1 cellular context compared by ENCODE assay signal in genomic region chr1:16367258-16367967, GRCh38.
TF ChIP-seq lines count a peak whose summit lies in the region.

No MANE protein-coding gene starts in this region.

TF ChIP-seq in K562, 482 proteins besides CTCF, POLR2A, EP300 and RAD21 (continued from another document and continues in another):
- TF ChIP-seq, protein P1, sequence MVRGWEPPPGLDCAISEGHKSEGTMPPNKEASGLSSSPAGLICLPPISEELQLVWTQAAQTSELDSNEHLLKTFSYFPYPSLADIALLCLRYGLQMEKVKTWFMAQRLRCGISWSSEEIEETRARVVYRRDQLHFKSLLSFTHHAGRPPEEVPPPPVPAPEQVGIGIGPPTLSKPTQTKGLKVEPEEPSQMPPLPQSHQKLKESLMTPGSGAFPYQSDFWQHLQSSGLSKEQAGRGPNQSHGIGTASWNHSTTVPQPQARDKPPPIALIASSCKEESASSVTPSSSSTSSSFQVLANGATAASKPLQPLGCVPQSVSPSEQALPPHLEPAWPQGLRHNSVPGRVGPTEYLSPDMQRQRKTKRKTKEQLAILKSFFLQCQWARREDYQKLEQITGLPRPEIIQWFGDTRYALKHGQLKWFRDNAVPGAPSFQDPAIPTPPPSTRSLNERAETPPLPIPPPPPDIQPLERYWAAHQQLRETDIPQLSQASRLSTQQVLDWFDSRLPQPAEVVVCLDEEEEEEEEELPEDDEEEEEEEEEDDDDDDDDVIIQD (CRISPR knock-in tag; IDR thresholded peaks at IDR 0.05), result no peak
- TF ChIP-seq OTX1 (CRISPR knock-in tag; IDR thresholded peaks at IDR 0.05) (peak; percentile 43; the same call in 1 of the 2 replicates), CHD4 (IDR thresholded peaks at IDR 0.05; ENCODE audit: insufficient read depth, insufficient replicate concordance, low read depth, low read length, poor library complexity, severe bottlenecking) (peak; percentile 53), SMARCB1 (IDR thresholded peaks at IDR 0.05; ENCODE audit: insufficient read length, low read depth) (no peak), RFX5 (IDR thresholded peaks at IDR 0.05; ENCODE audit: low read depth, low read length) (no peak), NCOA2 (IDR thresholded peaks at IDR 0.05; ENCODE audit: partially characterized antibody in 2 of 2) (no peak), CSDE1 (IDR thresholded peaks at IDR 0.05) (no peak), SAP30 (IDR thresholded peaks at IDR 0.05; ENCODE audit: borderline replicate concordance, insufficient read depth, low read depth, low read length, poor library complexity, severe bottlenecking) (peak; percentile 23), ATF1 (CRISPR knock-in tag; IDR thresholded peaks at IDR 0.05) (peak; percentile 38; the same call in 1 of the 2 replicates), ATF1 (tag; IDR thresholded peaks at IDR 0.05) (peak; percentile 89), TAF15 (IDR thresholded peaks at IDR 0.05; ENCODE audit: low read depth, low read length) (no peak), ZNF589 (CRISPR knock-in tag; IDR thresholded peaks at IDR 0.05; ENCODE audit: low read depth) (no peak), TAF9B (IDR thresholded peaks at IDR 0.05; ENCODE audit: partially characterized antibody) (no peak), CEBPG (CRISPR knock-in tag; IDR thresholded peaks at IDR 0.05) (0 out of 2 replicates have a peak, but pooled peaks have one; percentile 36), CEBPG (tag; conservative IDR thresholded peaks at IDR 0.05 in 1 of 2, IDR thresholded peaks at IDR 0.05 in 1 of 2) (no peak), CC2D1A (IDR thresholded peaks at IDR 0.05) (peak; percentile 41; the same call in 1 of the 2 replicates), C11orf30 (IDR thresholded peaks at IDR 0.05; ENCODE audit: low read depth) (peak; percentile 95), PML (IDR thresholded peaks at IDR 0.05; ENCODE audit: low read length) (peak; percentile 68; the same call in 1 of the 2 replicates), NRF1 (conservative IDR thresholded peaks at IDR 0.05 in 1 of 2, IDR thresholded peaks at IDR 0.05 in 1 of 2) (no peak), YY1 (IDR thresholded peaks at IDR 0.05; ENCODE audit: borderline replicate concordance in 1 of 3, control insufficient read depth in 1 of 3, extremely low read depth in 1 of 3, insufficient read depth in 3 of 3, insufficient read length in 1 of 3, insufficient replicate concordance in 2 of 3, low read depth in 1 of 3, low read length in 2 of 3) (peak in 1 of 3 experiments; percentile 43), SAFB (IDR thresholded peaks at IDR 0.05; ENCODE audit: borderline replicate concordance, low read depth, low read length) (peak; percentile 93), JUND (IDR thresholded peaks at IDR 0.05; ENCODE audit: borderline replicate concordance, low read depth, low read length) (no peak; the same call in 1 of the 2 replicates), JUND (tag; IDR thresholded peaks at IDR 0.05; ENCODE audit: borderline replicate concordance, low read depth, low read length) (peak; percentile 4; the same call in 1 of the 3 replicates), E2F3 (CRISPR knock-in tag; IDR thresholded peaks at IDR 0.05) (peak; percentile 12; the same call in 1 of the 2 replicates), EGR1 (conservative IDR thresholded peaks at IDR 0.05) (peak; percentile 90), ZMIZ1 (IDR thresholded peaks at IDR 0.05; ENCODE audit: low read depth in 2 of 2, low read length in 2 of 2) (0 out of 4 replicates have a peak, but pooled peaks of 1 of the 2 experiments have one; percentile 5), ZNF77 (CRISPR knock-in tag; IDR thresholded peaks at IDR 0.05) (no peak), CBFA2T3 (IDR thresholded peaks at IDR 0.05) (peak; percentile 2; the same call in 1 of the 2 replicates), PRMT5 (CRISPR knock-in tag; IDR thresholded peaks at IDR 0.05) (no peak), RCOR1 (IDR thresholded peaks at IDR 0.05; ENCODE audit: borderline replicate concordance in 1 of 2, low read depth in 2 of 2, low read length in 2 of 2) (no peak), NBN (IDR thresholded peaks at IDR 0.05; ENCODE audit: low read depth) (peak; percentile 61; the same call in 1 of the 2 replicates), SMAD4 (CRISPR knock-in tag; conservative IDR thresholded peaks at IDR 0.05) (no peak), RBM22 (IDR thresholded peaks at IDR 0.05; ENCODE audit: low read depth, low read length, poor library complexity, severe bottlenecking) (peak; percentile 54), MTA3 (IDR thresholded peaks at IDR 0.05; ENCODE audit: borderline replicate concordance) (peak; percentile 86), NR2C2 (CRISPR knock-in tag; IDR thresholded peaks at IDR 0.05) (no peak), NR2C2 (tag; IDR thresholded peaks at IDR 0.05) (peak; percentile 81; the same call in 1 of the 2 replicates), SMAD1 (IDR thresholded peaks at IDR 0.05; ENCODE audit: low read depth, low read length, partially characterized antibody) (peak; percentile 49), HMG20B (CRISPR knock-in tag; IDR thresholded peaks at IDR 0.05) (no peak), ELF1 (tag; IDR thresholded peaks at IDR 0.05) (peak; percentile 78; the same call in 1 of the 2 replicates), ZNF655 (CRISPR knock-in tag; IDR thresholded peaks at IDR 0.05) (no peak), PYGO2 (tag; IDR thresholded peaks at IDR 0.05) (no peak), TARDBP (IDR thresholded peaks at IDR 0.05) (no peak), MXI1 (IDR thresholded peaks at IDR 0.05; ENCODE audit: low read depth, low read length) (peak; percentile 68), ZNF280A (IDR thresholded peaks at IDR 0.05; ENCODE audit: low read depth, partially characterized antibody) (no peak), CHCHD3 (CRISPR knock-in tag; IDR thresholded peaks at IDR 0.05) (peak; percentile 84)
- TF ChIP-seq, protein P2, sequence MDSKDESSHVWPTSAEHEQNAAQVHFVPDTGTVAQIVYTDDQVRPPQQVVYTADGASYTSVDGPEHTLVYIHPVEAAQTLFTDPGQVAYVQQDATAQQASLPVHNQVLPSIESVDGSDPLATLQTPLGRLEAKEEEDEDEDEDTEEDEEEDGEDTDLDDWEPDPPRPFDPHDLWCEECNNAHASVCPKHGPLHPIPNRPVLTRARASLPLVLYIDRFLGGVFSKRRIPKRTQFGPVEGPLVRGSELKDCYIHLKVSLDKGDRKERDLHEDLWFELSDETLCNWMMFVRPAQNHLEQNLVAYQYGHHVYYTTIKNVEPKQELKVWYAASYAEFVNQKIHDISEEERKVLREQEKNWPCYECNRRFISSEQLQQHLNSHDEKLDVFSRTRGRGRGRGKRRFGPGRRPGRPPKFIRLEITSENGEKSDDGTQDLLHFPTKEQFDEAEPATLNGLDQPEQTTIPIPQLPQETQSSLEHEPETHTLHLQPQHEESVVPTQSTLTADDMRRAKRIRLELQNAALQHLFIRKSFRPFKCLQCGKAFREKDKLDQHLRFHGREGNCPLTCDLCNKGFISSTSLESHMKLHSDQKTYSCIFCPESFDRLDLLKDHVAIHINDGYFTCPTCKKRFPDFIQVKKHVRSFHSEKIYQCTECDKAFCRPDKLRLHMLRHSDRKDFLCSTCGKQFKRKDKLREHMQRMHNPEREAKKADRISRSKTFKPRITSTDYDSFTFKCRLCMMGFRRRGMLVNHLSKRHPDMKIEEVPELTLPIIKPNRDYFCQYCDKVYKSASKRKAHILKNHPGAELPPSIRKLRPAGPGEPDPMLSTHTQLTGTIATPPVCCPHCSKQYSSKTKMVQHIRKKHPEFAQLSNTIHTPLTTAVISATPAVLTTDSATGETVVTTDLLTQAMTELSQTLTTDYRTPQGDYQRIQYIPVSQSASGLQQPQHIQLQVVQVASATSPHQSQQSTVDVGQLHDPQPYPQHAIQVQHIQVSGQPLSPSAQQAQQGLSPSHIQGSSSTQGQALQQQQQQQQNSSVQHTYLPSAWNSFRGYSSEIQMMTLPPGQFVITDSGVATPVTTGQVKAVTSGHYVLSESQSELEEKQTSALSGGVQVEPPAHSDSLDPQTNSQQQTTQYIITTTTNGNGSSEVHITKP (IDR thresholded peaks at IDR 0.05; ENCODE audit: partially characterized antibody), result peak; percentile 90
- TF ChIP-seq, protein P3, sequence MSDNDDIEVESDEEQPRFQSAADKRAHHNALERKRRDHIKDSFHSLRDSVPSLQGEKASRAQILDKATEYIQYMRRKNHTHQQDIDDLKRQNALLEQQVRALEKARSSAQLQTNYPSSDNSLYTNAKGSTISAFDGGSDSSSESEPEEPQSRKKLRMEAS (CRISPR knock-in tag; IDR thresholded peaks at IDR 0.05), result peak; percentile 76
- TF ChIP-seq, protein P4, sequence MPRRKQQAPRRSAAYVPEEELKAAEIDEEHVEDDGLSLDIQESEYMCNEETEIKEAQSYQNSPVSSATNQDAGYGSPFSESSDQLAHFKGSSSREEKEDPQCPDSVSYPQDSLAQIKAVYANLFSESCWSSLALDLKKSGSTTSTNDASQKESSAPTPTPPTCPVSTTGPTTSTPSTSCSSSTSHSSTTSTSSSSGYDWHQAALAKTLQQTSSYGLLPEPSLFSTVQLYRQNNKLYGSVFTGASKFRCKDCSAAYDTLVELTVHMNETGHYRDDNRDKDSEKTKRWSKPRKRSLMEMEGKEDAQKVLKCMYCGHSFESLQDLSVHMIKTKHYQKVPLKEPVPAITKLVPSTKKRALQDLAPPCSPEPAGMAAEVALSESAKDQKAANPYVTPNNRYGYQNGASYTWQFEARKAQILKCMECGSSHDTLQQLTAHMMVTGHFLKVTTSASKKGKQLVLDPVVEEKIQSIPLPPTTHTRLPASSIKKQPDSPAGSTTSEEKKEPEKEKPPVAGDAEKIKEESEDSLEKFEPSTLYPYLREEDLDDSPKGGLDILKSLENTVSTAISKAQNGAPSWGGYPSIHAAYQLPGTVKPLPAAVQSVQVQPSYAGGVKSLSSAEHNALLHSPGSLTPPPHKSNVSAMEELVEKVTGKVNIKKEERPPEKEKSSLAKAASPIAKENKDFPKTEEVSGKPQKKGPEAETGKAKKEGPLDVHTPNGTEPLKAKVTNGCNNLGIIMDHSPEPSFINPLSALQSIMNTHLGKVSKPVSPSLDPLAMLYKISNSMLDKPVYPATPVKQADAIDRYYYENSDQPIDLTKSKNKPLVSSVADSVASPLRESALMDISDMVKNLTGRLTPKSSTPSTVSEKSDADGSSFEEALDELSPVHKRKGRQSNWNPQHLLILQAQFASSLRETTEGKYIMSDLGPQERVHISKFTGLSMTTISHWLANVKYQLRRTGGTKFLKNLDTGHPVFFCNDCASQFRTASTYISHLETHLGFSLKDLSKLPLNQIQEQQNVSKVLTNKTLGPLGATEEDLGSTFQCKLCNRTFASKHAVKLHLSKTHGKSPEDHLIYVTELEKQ (CRISPR knock-in tag; IDR thresholded peaks at IDR 0.05), result no peak
- TF ChIP-seq, protein P5, sequence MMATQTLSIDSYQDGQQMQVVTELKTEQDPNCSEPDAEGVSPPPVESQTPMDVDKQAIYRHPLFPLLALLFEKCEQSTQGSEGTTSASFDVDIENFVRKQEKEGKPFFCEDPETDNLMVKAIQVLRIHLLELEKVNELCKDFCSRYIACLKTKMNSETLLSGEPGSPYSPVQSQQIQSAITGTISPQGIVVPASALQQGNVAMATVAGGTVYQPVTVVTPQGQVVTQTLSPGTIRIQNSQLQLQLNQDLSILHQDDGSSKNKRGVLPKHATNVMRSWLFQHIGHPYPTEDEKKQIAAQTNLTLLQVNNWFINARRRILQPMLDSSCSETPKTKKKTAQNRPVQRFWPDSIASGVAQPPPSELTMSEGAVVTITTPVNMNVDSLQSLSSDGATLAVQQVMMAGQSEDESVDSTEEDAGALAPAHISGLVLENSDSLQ (IDR thresholded peaks at IDR 0.05), result peak; percentile 57; the same call in 1 of the 2 replicates
